ENCODE assay signal across 1 cellular context in the genomic region with DNA sequence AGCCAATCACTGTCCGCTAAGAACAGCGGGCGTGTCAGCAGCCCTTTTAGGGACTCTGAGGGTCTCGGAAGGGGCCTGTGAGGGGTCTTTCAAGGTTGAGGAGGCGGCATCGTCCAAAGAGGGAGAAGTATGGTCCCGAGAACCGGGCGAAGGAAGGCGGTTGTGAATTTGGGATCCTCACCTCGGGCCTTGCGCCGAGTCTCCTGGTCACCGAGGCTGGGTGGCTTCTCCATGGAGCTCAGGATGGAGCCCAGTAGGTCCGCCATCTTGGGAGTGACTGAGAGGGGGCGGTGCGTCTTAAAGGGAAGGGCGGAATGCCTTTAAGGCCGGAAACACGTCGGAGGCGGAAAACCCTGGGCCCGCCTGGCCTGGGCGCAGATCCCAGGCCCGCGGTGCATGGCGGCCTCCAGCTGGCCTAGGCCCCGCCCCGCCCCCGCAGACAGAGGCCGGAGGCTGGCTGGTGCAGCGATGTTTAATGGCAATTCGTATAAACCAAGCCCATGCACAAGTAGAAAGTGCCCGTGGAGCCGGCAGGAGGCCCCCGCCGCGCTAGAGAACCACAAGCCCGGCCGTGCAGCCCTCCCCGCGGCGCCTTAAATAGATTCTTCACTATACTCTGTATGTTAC.
TF ChIP-seq lines count a peak whose summit lies in the region.

A gene with protein sequence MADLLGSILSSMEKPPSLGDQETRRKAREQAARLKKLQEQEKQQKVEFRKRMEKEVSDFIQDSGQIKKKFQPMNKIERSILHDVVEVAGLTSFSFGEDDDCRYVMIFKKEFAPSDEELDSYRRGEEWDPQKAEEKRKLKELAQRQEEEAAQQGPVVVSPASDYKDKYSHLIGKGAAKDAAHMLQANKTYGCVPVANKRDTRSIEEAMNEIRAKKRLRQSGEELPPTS (minus strand): TSS at position 279 of the 627 bp plus-strand sequence. CDS start 13 bp downstream, at position 266.

TF ChIP-seq in HepG2, 621 proteins besides CTCF, POLR2A, EP300 and RAD21 (continued from another document and continues in another):
- TF ChIP-seq, protein P1, sequence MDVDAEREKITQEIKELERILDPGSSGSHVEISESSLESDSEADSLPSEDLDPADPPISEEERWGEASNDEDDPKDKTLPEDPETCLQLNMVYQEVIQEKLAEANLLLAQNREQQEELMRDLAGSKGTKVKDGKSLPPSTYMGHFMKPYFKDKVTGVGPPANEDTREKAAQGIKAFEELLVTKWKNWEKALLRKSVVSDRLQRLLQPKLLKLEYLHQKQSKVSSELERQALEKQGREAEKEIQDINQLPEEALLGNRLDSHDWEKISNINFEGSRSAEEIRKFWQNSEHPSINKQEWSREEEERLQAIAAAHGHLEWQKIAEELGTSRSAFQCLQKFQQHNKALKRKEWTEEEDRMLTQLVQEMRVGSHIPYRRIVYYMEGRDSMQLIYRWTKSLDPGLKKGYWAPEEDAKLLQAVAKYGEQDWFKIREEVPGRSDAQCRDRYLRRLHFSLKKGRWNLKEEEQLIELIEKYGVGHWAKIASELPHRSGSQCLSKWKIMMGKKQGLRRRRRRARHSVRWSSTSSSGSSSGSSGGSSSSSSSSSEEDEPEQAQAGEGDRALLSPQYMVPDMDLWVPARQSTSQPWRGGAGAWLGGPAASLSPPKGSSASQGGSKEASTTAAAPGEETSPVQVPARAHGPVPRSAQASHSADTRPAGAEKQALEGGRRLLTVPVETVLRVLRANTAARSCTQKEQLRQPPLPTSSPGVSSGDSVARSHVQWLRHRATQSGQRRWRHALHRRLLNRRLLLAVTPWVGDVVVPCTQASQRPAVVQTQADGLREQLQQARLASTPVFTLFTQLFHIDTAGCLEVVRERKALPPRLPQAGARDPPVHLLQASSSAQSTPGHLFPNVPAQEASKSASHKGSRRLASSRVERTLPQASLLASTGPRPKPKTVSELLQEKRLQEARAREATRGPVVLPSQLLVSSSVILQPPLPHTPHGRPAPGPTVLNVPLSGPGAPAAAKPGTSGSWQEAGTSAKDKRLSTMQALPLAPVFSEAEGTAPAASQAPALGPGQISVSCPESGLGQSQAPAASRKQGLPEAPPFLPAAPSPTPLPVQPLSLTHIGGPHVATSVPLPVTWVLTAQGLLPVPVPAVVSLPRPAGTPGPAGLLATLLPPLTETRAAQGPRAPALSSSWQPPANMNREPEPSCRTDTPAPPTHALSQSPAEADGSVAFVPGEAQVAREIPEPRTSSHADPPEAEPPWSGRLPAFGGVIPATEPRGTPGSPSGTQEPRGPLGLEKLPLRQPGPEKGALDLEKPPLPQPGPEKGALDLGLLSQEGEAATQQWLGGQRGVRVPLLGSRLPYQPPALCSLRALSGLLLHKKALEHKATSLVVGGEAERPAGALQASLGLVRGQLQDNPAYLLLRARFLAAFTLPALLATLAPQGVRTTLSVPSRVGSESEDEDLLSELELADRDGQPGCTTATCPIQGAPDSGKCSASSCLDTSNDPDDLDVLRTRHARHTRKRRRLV (CRISPR knock-in tag; IDR thresholded peaks at IDR 0.05), result no peak
- no peak for TF ChIP-seq PITX1 (CRISPR knock-in tag; IDR thresholded peaks at IDR 0.05)
- TF ChIP-seq, protein P2, sequence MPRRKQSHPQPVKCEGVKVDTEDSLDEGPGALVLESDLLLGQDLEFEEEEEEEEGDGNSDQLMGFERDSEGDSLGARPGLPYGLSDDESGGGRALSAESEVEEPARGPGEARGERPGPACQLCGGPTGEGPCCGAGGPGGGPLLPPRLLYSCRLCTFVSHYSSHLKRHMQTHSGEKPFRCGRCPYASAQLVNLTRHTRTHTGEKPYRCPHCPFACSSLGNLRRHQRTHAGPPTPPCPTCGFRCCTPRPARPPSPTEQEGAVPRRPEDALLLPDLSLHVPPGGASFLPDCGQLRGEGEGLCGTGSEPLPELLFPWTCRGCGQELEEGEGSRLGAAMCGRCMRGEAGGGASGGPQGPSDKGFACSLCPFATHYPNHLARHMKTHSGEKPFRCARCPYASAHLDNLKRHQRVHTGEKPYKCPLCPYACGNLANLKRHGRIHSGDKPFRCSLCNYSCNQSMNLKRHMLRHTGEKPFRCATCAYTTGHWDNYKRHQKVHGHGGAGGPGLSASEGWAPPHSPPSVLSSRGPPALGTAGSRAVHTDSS (CRISPR knock-in tag; conservative IDR thresholded peaks at IDR 0.05), result no peak
- TF ChIP-seq, protein P3, sequence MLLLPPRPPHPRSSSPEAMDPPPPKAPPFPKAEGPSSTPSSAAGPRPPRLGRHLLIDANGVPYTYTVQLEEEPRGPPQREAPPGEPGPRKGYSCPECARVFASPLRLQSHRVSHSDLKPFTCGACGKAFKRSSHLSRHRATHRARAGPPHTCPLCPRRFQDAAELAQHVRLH (CRISPR knock-in tag; IDR thresholded peaks at IDR 0.05; ENCODE audit: borderline replicate concordance, low read depth), result peak; percentile 83; the same call in 1 of the 2 replicates
- TF ChIP-seq NCOR1 (IDR thresholded peaks at IDR 0.05; ENCODE audit: borderline replicate concordance, low read length), result peak; percentile 9; the same call in 1 of the 2 replicates
- TF ChIP-seq RBM22 (optimal IDR thresholded peaks at IDR 0.05; ENCODE audit: low read length), result peak; percentile 58
- no peak; the same call in 1 of the 2 replicates for TF ChIP-seq ZNF547 (CRISPR knock-in tag; IDR thresholded peaks at IDR 0.05)
- TF ChIP-seq ESRRA (CRISPR knock-in tag; IDR thresholded peaks at IDR 0.05; ENCODE audit: low read depth), result peak; percentile 14; the same call in 1 of the 2 replicates
- TF ChIP-seq U2AF2 (IDR thresholded peaks at IDR 0.05; ENCODE audit: low read depth, low read length), result no peak
- no peak for TF ChIP-seq BCL6 (CRISPR knock-in tag; IDR thresholded peaks at IDR 0.05)
- TF ChIP-seq, protein P4, sequence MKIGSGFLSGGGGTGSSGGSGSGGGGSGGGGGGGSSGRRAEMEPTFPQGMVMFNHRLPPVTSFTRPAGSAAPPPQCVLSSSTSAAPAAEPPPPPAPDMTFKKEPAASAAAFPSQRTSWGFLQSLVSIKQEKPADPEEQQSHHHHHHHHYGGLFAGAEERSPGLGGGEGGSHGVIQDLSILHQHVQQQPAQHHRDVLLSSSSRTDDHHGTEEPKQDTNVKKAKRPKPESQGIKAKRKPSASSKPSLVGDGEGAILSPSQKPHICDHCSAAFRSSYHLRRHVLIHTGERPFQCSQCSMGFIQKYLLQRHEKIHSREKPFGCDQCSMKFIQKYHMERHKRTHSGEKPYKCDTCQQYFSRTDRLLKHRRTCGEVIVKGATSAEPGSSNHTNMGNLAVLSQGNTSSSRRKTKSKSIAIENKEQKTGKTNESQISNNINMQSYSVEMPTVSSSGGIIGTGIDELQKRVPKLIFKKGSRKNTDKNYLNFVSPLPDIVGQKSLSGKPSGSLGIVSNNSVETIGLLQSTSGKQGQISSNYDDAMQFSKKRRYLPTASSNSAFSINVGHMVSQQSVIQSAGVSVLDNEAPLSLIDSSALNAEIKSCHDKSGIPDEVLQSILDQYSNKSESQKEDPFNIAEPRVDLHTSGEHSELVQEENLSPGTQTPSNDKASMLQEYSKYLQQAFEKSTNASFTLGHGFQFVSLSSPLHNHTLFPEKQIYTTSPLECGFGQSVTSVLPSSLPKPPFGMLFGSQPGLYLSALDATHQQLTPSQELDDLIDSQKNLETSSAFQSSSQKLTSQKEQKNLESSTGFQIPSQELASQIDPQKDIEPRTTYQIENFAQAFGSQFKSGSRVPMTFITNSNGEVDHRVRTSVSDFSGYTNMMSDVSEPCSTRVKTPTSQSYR (CRISPR knock-in tag; IDR thresholded peaks at IDR 0.05; ENCODE audit: borderline replicate concordance), result peak; percentile 58; the same call in 1 of the 2 replicates
- no peak for TF ChIP-seq ZNF124 (CRISPR knock-in tag; IDR thresholded peaks at IDR 0.05)
- no peak for TF ChIP-seq ATF7-NPFF (CRISPR knock-in tag; IDR thresholded peaks at IDR 0.05; ENCODE audit: low read depth)
- TF ChIP-seq MYNN (CRISPR knock-in tag; IDR thresholded peaks at IDR 0.05; ENCODE audit: low read depth), result no peak
- peak; percentile 81; the same call in 1 of the 2 replicates for TF ChIP-seq DMAP1 (CRISPR knock-in tag; IDR thresholded peaks at IDR 0.05)
- no peak for TF ChIP-seq ZNF788 (CRISPR knock-in tag; IDR thresholded peaks at IDR 0.05; ENCODE audit: borderline replicate concordance)
- TF ChIP-seq ZNF556 (CRISPR knock-in tag; IDR thresholded peaks at IDR 0.05; ENCODE audit: borderline replicate concordance), result no peak; the same call in 1 of the 2 replicates
- peak; percentile 93 for TF ChIP-seq AGO2 (optimal IDR thresholded peaks at IDR 0.05; ENCODE audit: low read depth, low read length)
- TF ChIP-seq ZBTB1 (CRISPR knock-in tag; IDR thresholded peaks at IDR 0.05; ENCODE audit: borderline replicate concordance), result no peak
- 0 out of 2 replicates have a peak, but pooled peaks have one; percentile 22 for TF ChIP-seq ZKSCAN1 (IDR thresholded peaks at IDR 0.05; ENCODE audit: low read length)
- TF ChIP-seq HDAC1 (CRISPR knock-in tag; IDR thresholded peaks at IDR 0.05), result peak; percentile 47
- TF ChIP-seq SAP130 (CRISPR knock-in tag; IDR thresholded peaks at IDR 0.05; ENCODE audit: low read depth), result peak; percentile 86
- no peak; the same call in 1 of the 2 replicates for TF ChIP-seq GZF1 (CRISPR knock-in tag; IDR thresholded peaks at IDR 0.05)
- peak; percentile 39; the same call in 1 of the 2 replicates for TF ChIP-seq ZMAT3 (CRISPR knock-in tag; conservative IDR thresholded peaks at IDR 0.05)
- peak; percentile 67; the same call in 1 of the 2 replicates for TF ChIP-seq IRF2 (CRISPR knock-in tag; IDR thresholded peaks at IDR 0.05)
- peak; percentile 13 for TF ChIP-seq CBX1 (IDR thresholded peaks at IDR 0.05; ENCODE audit: low read depth)
- no peak for TF ChIP-seq KMT2B (CRISPR knock-in tag; IDR thresholded peaks at IDR 0.05)
- TF ChIP-seq, protein P5, sequence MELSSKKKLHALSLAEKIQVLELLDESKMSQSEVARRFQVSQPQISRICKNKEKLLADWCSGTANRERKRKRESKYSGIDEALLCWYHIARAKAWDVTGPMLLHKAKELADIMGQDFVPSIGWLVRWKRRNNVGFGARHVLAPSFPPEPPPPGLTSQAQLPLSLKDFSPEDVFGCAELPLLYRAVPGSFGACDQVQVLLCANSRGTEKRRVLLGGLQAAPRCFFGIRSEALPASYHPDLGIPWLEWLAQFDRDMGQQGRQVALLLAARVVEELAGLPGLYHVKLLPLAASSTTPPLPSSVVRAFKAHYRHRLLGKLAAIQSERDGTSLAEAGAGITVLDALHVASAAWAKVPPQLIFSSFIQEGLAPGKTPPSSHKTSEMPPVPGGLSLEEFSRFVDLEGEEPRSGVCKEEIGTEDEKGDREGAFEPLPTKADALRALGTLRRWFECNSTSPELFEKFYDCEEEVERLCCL (CRISPR knock-in tag; IDR thresholded peaks at IDR 0.05; ENCODE audit: borderline replicate concordance), result no peak
- TF ChIP-seq ZNF792 (CRISPR knock-in tag; IDR thresholded peaks at IDR 0.05), result no peak
- TF ChIP-seq, protein P6, sequence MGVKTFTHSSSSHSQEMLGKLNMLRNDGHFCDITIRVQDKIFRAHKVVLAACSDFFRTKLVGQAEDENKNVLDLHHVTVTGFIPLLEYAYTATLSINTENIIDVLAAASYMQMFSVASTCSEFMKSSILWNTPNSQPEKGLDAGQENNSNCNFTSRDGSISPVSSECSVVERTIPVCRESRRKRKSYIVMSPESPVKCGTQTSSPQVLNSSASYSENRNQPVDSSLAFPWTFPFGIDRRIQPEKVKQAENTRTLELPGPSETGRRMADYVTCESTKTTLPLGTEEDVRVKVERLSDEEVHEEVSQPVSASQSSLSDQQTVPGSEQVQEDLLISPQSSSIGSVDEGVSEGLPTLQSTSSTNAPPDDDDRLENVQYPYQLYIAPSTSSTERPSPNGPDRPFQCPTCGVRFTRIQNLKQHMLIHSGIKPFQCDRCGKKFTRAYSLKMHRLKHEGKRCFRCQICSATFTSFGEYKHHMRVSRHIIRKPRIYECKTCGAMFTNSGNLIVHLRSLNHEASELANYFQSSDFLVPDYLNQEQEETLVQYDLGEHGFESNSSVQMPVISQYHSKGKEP (CRISPR knock-in tag; IDR thresholded peaks at IDR 0.05), result no peak
- peak; percentile 70; the same call in 1 of the 2 replicates for TF ChIP-seq ZNF605 (CRISPR knock-in tag; IDR thresholded peaks at IDR 0.05)
- no peak; the same call in 1 of the 2 replicates for TF ChIP-seq ETV5 (CRISPR knock-in tag; IDR thresholded peaks at IDR 0.05; ENCODE audit: borderline replicate concordance)
- no peak for TF ChIP-seq SALL2 (CRISPR knock-in tag; IDR thresholded peaks at IDR 0.05)
- peak; percentile 93 for TF ChIP-seq ZFY (CRISPR knock-in tag; IDR thresholded peaks at IDR 0.05)
- TF ChIP-seq, protein P7, sequence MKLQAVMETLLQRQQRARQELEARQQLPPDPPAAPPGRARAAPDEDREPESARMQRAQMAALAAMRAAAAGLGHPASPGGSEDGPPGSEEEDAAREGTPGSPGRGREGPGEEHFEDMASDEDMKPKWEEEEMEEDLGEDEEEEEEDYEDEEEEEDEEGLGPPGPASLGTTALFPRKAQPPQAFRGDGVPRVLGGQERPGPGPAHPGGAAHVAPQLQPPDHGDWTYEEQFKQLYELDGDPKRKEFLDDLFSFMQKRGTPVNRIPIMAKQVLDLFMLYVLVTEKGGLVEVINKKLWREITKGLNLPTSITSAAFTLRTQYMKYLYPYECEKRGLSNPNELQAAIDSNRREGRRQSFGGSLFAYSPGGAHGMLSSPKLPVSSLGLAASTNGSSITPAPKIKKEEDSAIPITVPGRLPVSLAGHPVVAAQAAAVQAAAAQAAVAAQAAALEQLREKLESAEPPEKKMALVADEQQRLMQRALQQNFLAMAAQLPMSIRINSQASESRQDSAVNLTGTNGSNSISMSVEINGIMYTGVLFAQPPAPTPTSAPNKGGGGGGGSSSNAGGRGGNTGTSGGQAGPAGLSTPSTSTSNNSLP (IDR thresholded peaks at IDR 0.05; ENCODE audit: low read depth, low read length), result no peak
- TF ChIP-seq, protein P8, sequence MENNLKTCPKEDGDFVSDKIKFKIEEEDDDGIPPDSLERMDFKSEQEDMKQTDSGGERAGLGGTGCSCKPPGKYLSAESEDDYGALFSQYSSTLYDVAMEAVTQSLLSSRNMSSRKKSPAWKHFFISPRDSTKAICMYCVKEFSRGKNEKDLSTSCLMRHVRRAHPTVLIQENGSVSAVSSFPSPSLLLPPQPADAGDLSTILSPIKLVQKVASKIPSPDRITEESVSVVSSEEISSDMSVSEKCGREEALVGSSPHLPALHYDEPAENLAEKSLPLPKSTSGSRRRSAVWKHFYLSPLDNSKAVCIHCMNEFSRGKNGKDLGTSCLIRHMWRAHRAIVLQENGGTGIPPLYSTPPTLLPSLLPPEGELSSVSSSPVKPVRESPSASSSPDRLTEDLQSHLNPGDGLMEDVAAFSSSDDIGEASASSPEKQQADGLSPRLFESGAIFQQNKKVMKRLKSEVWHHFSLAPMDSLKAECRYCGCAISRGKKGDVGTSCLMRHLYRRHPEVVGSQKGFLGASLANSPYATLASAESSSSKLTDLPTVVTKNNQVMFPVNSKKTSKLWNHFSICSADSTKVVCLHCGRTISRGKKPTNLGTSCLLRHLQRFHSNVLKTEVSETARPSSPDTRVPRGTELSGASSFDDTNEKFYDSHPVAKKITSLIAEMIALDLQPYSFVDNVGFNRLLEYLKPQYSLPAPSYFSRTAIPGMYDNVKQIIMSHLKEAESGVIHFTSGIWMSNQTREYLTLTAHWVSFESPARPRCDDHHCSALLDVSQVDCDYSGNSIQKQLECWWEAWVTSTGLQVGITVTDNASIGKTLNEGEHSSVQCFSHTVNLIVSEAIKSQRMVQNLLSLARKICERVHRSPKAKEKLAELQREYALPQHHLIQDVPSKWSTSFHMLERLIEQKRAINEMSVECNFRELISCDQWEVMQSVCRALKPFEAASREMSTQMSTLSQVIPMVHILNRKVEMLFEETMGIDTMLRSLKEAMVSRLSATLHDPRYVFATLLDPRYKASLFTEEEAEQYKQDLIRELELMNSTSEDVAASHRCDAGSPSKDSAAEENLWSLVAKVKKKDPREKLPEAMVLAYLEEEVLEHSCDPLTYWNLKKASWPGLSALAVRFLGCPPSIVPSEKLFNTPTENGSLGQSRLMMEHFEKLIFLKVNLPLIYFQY (CRISPR knock-in tag; IDR thresholded peaks at IDR 0.05; ENCODE audit: borderline replicate concordance), result peak; percentile 62
- TF ChIP-seq NFYB (CRISPR knock-in tag; IDR thresholded peaks at IDR 0.05), result no peak; the same call in 1 of the 2 replicates
- TF ChIP-seq ZNF724P (CRISPR knock-in tag; IDR thresholded peaks at IDR 0.05; ENCODE audit: borderline replicate concordance), result no peak
- no peak for TF ChIP-seq ZNF780A (CRISPR knock-in tag; IDR thresholded peaks at IDR 0.05)
- TF ChIP-seq KDM6A (CRISPR knock-in tag; IDR thresholded peaks at IDR 0.05; ENCODE audit: low read depth), result no peak
